Comparison of ENCODE assay signal across 15 cellular contexts in the genomic region with DNA sequence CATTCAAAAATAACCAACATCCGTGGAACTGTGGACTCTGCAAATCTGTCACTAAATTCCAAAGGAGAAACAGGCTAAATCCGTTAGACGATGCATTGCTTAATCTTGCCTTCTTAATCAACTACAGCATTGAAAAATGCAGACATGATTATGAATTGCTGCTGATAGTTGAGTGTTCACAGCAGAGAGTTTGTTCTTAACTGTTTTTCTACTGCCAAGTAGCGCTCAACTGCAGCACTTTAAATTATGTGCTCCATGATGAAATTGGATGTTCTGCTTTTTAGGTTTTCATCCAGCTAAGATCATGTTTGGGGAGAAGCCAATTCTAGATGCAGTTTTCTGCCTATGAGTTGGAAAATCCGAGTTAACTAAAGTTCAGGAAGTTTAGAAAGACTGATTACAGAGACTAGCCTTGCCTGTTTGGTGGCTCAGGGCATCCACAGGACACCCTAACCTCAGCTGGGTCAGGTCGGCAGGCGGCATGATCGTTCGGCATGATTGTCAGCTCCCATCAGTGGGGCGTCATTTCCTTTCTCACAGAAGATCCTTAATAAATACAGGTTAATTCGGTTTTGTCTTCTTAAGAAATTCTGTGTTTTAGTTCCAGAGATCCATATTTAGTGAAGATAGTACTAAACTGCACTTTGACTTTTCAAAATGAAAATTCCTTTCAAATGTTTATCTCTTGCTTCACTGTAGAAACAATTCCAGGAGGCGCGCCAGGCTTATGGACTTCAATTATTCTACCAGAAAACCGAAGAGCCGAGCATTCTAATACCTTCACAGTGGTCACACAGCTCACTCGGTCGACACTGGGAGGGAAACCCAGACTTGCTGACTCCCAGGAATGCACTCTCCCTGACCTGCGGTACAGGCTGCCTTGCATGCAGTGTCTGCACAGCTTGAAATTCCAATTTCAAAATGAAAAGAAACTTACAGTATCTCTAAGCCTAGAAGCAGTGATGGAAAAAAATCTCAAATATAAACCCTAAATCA.
A peak's percentile ranks its signal among the peaks of the same experiment; 100 is the strongest.
DNase-seq lines count a peak whose midpoint lies in the region; ATAC-seq, FAIRE-seq and TF ChIP-seq lines count a peak whose summit lies in the region.
"Had no signal": no experiment of that assay in that cellular context is flagged by ENCODE, and none has a peak within 500 bp of the region (broad histone marks: within the 10 kb centered on the region; RNA-seq: fewer than 3 reads in every experiment).

No MANE protein-coding gene starts in this region.

- H3K4me2 ChIP-seq in GM23338 (no peak overlapping the region), HepG2 (ENCODE audit: low read depth, low read length) (0 out of 2 replicates have a peak overlapping the region, but pooled peaks have one; percentile 2)

- H3K27ac Mint-ChIP-seq in GM23338 = no peak overlapping the region
- H3K27ac Mint-ChIP-seq in chondrocyte (ENCODE audit: unreplicated experiment) = peak overlapping the region; percentile 33
- H3K27ac Mint-ChIP-seq: CD4-positive, alpha-beta T cell had no signal

- intact Hi-C loops in HepG2 (cut with micrococcal nuclease; ENCODE audit: unreplicated experiment) = no loop called here

- H3K36me3 ChIP-seq in GM23338 (ENCODE audit: insufficient read depth) (no peaks in the 10 kb centered on the region), HepG2 (replicated peaks in 1 of 2; ENCODE audit: control insufficient read depth in 1 of 2, insufficient read depth in 2 of 2, low read length in 2 of 2) (no peaks in the 10 kb centered on the region)

- POLR2A ChIA-PET in HepG2 (lab: Yijun Ruan, JAX) = no interaction called here

- peaks cover 9% of the 10 kb centered on the region; the same call in 2 of the 3 replicates for H3K36me3 Mint-ChIP-seq in GM23338 (ENCODE audit: low read depth)
- no peaks in the 10 kb centered on the region for H3K36me3 Mint-ChIP-seq in chondrocyte (ENCODE audit: low read depth)

- H3K27ac ChIP-seq in GM23338 (ENCODE audit: low read depth) = no peak overlapping the region
- H3K27ac ChIP-seq in HepG2 (ENCODE audit: extremely low read length, insufficient read depth, low read length) = no peak overlapping the region

- no peak overlapping the region for H3K9ac ChIP-seq in HepG2 (ENCODE audit: insufficient read depth, low read depth, low read length)

- in situ Hi-C loops in HepG2 (cut with HindIII; ENCODE audit: extremely low pct_ligation_motif_present, low pct_unique_long_range_greater_than_20kb) = no loop called here

- no peak for TF ChIP-seq POLR2A in HepG2 (IDR thresholded peaks at IDR 0.05; ENCODE audit: insufficient read depth in 1 of 2, low read depth in 2 of 2, low read length in 2 of 2)
- no peak for TF ChIP-seq POLR2A in erythroblast (IDR thresholded peaks at IDR 0.05; ENCODE audit: low read length)

- H3K27me3 ChIP-seq in GM23338 (ENCODE audit: insufficient read depth) (no peaks in the 10 kb centered on the region), HepG2 (ENCODE audit: control insufficient read depth in 1 of 2, insufficient read depth in 2 of 2, low read length in 2 of 2) (peaks cover 0 to 19% of the 10 kb centered on the region in 2 experiments; a peak in 1 of 5 replicates)

- no peaks in the 10 kb centered on the region for H4K20me1 ChIP-seq in GM23338 (replicated peaks; ENCODE audit: insufficient read depth)
- H4K20me1 ChIP-seq in HepG2 (ENCODE audit: insufficient read depth, low read length) = no peaks in the 10 kb centered on the region

- H3F3A ChIP-seq in GM23338 (replicated peaks; ENCODE audit: low read depth) = no peaks in the 10 kb centered on the region

- no peak for TF ChIP-seq CTCF in GM23338 (conservative IDR thresholded peaks at IDR 0.05; ENCODE audit: low read depth in 2 of 2)
- no peak for TF ChIP-seq CTCF in chondrocyte (IDR thresholded peaks at IDR 0.05)
- no peak for TF ChIP-seq CTCF in HepG2 (CRISPR knock-in tag; IDR thresholded peaks at IDR 0.05)

- no peak for TF ChIP-seq RAD21 in HepG2 (CRISPR knock-in tag; IDR thresholded peaks at IDR 0.05)

- no peak for DNase-seq in GM23338 (ENCODE audit: low spot score)
- no peak for DNase-seq in chondrocyte (ENCODE audit: low spot score)
- DNase-seq in HepG2 (ENCODE audit: low spot score) = no peak
- DNase-seq in smooth muscle cell of the brain vasculature (ENCODE audit: low read depth, low spot score) = peak; percentile 56
- no peak for DNase-seq in erythroblast (lab: John Stamatoyannopoulos, UW)
- DNase-seq in GM19239 (ENCODE audit: insufficient read length, low spot score) = no peak
- DNase-seq in RCC 7860 (ENCODE audit: low spot score) = no peak
- DNase-seq in SIG-M5 (lab: John Stamatoyannopoulos, UW) = no peak
- DNase-seq: activated gamma-delta T cell treated with Interleukin-2 at 50 U/mL for 16 hours; caudate nucleus; CD4-positive, alpha-beta T cell; NK-92 treated with Interleukin-12 subunit alpha and Interleukin-12 subunit beta, amount 100 ng/mL, for 24 hours; SHP77 treated with DMSO at 0.1 percent for 48 hours; stimulated activated naive CD8-positive, alpha-beta T cell treated with anti-CD3 and anti-CD28 coated beads, Interleukin-15, Interleukin-2, amounts not matched to agents 100 U/mL and 50 U/mL, for 24 hours had no signal

- H3K27me3 Mint-ChIP-seq in GM23338 (ENCODE audit: insufficient read depth, low read depth, poor library complexity) (no peaks in the 10 kb centered on the region), chondrocyte (ENCODE audit: low read depth) (no peaks in the 10 kb centered on the region)

- 0 out of 2 replicates have a peak, but pooled peaks cover 5% of the 10 kb centered on the region for H3K9me2 ChIP-seq in GM23338 (ENCODE audit: insufficient read depth)

- H3K4me1 ChIP-seq in GM23338 (ENCODE audit: insufficient read depth) (no peaks in the 10 kb centered on the region; the same call in 1 of the 2 replicates), HepG2 (ENCODE audit: insufficient read depth, low read length) (peaks cover 25% of the 10 kb centered on the region)

- no peak for TF ChIP-seq EP300 in HepG2 (IDR thresholded peaks at IDR 0.05; ENCODE audit: low read depth in 2 of 2, low read length in 2 of 2)
- TF ChIP-seq EP300 in HepG2 (CRISPR knock-in tag; IDR thresholded peaks at IDR 0.05; ENCODE audit: borderline replicate concordance) = no peak

- peaks cover 3% of the 10 kb centered on the region for H3K9me3 ChIP-seq in HepG2 (ENCODE audit: low read length)

- FAIRE-seq in HepG2 (lab: Jason Lieb, UNC) (no peak), GM19239 (lab: Jason Lieb, UNC) (no peak), RCC 7860 (lab: Jason Lieb, UNC) (no peak)
- FAIRE-seq: GM18507 had no signal

- peak; percentile 70 for ATAC-seq in GM23338
- ATAC-seq in HepG2 = peak; percentile 47; the same call in 1 of the 3 replicates
- ATAC-seq: stimulated activated naive CD8-positive, alpha-beta T cell treated with anti-CD3 and anti-CD28 coated beads, Interleukin-15, Interleukin-2, amounts not matched to agents 100 U/mL and 50 U/mL, for 24 hours had no signal

- no TSS peak for BruUV-seq in HepG2 (replicated peaks; lab: Mats Ljungman, UMichigan)

- no peak overlapping the region for H3K4me3 ChIP-seq in GM23338
- no peak overlapping the region for H3K4me3 ChIP-seq in HepG2 (replicated peaks in 1 of 3; ENCODE audit: insufficient read depth in 1 of 3, low read depth in 2 of 3, low read length in 3 of 3)

- peak overlapping the region; percentile 57 for H2AFZ ChIP-seq in GM23338
- H2AFZ ChIP-seq in HepG2 (ENCODE audit: low read length) = no peak overlapping the region

- no peaks in the 10 kb centered on the region for H3K79me2 ChIP-seq in GM23338 (replicated peaks; ENCODE audit: insufficient read depth)
- no peaks in the 10 kb centered on the region for H3K79me2 ChIP-seq in HepG2 (ENCODE audit: insufficient read depth, low read length)

- H3K4me1 Mint-ChIP-seq in GM23338 = peaks cover 6% of the 10 kb centered on the region; the same call in 2 of the 3 replicates
- H3K4me1 Mint-ChIP-seq in chondrocyte (ENCODE audit: low read depth) = peaks cover 27% of the 10 kb centered on the region

- CTCF ChIA-PET in HepG2 (lab: Yijun Ruan, JAX; ENCODE audit: low intra/inter-chr PET ratio, low total read pairs) = no interaction called here

- WGBS in HepG2 (ENCODE audit: low lambda C conversion rate) = 26% methylated on average over 18 of the region's 18 CpGs

- H3K4me3 Mint-ChIP-seq in GM23338 (no peak overlapping the region), chondrocyte (ENCODE audit: unreplicated experiment) (peak overlapping the region; percentile 20)
- H3K4me3 Mint-ChIP-seq: CD4-positive, alpha-beta T cell had no signal

- H3K9me3 Mint-ChIP-seq in GM23338 (peaks cover 13% of the 10 kb centered on the region), chondrocyte (ENCODE audit: low read depth) (peaks cover 3% of the 10 kb centered on the region)
- H3K9me3 Mint-ChIP-seq: CD4-positive, alpha-beta T cell had no signal

TF ChIP-seq in GM23338, 12 proteins besides CTCF, POLR2A, EP300 and RAD21 (continues in another document):
- TF ChIP-seq POLR2AphosphoS5 (IDR thresholded peaks at IDR 0.05; ENCODE audit: low read depth) = no peak
- TF ChIP-seq JUNB (IDR thresholded peaks at IDR 0.05; ENCODE audit: unreplicated experiment) = no peak
- TF ChIP-seq CREB1 (CRISPR knock-in tag; IDR thresholded peaks at IDR 0.05; ENCODE audit: low read depth) = no peak

TF ChIP-seq in HepG2, 621 proteins besides CTCF, POLR2A, EP300 and RAD21:
- no peak for TF ChIP-seq ZNF605 (CRISPR knock-in tag; IDR thresholded peaks at IDR 0.05)
- TF ChIP-seq ZNF841 (CRISPR knock-in tag; IDR thresholded peaks at IDR 0.05; ENCODE audit: borderline replicate concordance) = no peak
- TF ChIP-seq ZNF331 (CRISPR knock-in tag; IDR thresholded peaks at IDR 0.05) = 0 out of 2 replicates have a peak, but pooled peaks have one; percentile 25
- no peak for TF ChIP-seq SRSF9 (IDR thresholded peaks at IDR 0.05; ENCODE audit: borderline replicate concordance, insufficient read depth, low read depth, low read length, poor library complexity, severe bottlenecking)
- TF ChIP-seq ZNF597 (CRISPR knock-in tag; IDR thresholded peaks at IDR 0.05) = no peak
